ENCODE assay signal across 16 cellular contexts in the genomic region with DNA sequence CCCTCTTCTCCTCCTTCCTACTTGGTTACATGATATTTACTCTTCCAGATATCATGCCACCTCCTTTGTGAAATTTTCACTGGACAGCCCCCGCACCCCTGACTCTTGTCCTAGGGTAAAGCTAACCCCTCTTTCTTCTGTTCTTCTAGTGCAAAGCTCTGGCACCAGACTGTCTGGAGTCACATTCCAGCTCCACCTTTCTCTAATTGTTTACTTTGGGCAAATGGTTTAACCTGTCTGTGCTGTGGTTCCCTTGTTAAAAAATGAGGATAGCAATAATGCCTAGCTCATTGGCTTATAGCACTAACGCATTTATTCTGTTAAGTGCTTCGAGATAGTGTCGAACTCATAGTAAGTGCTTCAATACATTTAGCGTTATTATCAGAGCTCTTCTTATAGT.
DNase-seq lines count a peak whose midpoint lies in the region; ATAC-seq and TF ChIP-seq lines count a peak whose summit lies in the region.
"Had no signal": no experiment of that assay in that cellular context is flagged by ENCODE, and none has a peak within 500 bp of the region (broad histone marks: within the 10 kb centered on the region; RNA-seq: fewer than 3 reads in every experiment).

No MANE protein-coding gene starts in this region.

- H3K4me3 ChIP-seq in LNCaP clone FGC (ENCODE audit: low read depth, low read length), result no peak overlapping the region
- H3K4me3 ChIP-seq in mucosa of descending colon, result no peak overlapping the region
- H3K4me3 ChIP-seq: BLaER1 treated with 17β-estradiol and CSF1 and Interleukin-3, amounts not matched to agents 10 nM and 100 nM had no signal

- peaks cover 58% of the 10 kb centered on the region for H3K4me1 Mint-ChIP-seq in type B pancreatic cell (ENCODE audit: unreplicated experiment)

- no peak overlapping the region for H3K27ac Mint-ChIP-seq in type B pancreatic cell
- H3K27ac Mint-ChIP-seq: CD4-positive, alpha-beta T cell; HFFc6 had no signal

- no peaks in the 10 kb centered on the region for H3K4me1 ChIP-seq in mucosa of descending colon (ENCODE audit: low read depth)
- H3K4me1 ChIP-seq: BLaER1 treated with 17β-estradiol and CSF1 and Interleukin-3, amounts not matched to agents 10 nM and 100 nM had no signal

- peaks cover 20% of the 10 kb centered on the region for H3K9me3 Mint-ChIP-seq in type B pancreatic cell
- H3K9me3 Mint-ChIP-seq: CD4-positive, alpha-beta T cell; HFFc6 had no signal

- no peaks in the 10 kb centered on the region for H3K27me3 Mint-ChIP-seq in type B pancreatic cell

- H3K36me3 ChIP-seq in mucosa of descending colon (ENCODE audit: low read depth), result no peaks in the 10 kb centered on the region
- H3K36me3 ChIP-seq: BLaER1 treated with 17β-estradiol and CSF1 and Interleukin-3, amounts not matched to agents 10 nM and 100 nM had no signal

- no peak for ATAC-seq in HG03196 (IDR thresholded peaks at IDR 0.05; ENCODE audit: unreplicated experiment)
- no peak for ATAC-seq in HG02588 (IDR thresholded peaks at IDR 0.05; ENCODE audit: unreplicated experiment)
- ATAC-seq in mucosa of descending colon, result no peak

- DNase-seq in DMS79 treated with DMSO at 0.1 percent for 48 hours (lab: John Stamatoyannopoulos, UW) (peak; percentile 27), DMS79 (lab: John Stamatoyannopoulos, UW) (no peak), LNCaP clone FGC (ENCODE audit: low read depth) (peak; percentile 11), islet precursor cell (peak; percentile 37), type B pancreatic cell (ENCODE audit: extremely low spot score, unreplicated experiment) (no peak), mucosa of descending colon (no peak)
- DNase-seq: ACHN; Calu3; CD4-positive, alpha-beta T cell; DMS 273 treated with DMSO at 0.1 percent for 48 hours; HCEC 1CT; HFFc6; IMR-90 had no signal

- no peak for TF ChIP-seq CTCF in LNCaP clone FGC (IDR thresholded peaks at IDR 0.05; ENCODE audit: control insufficient read depth, extremely low read depth, insufficient read depth)
- no peak for TF ChIP-seq CTCF in type B pancreatic cell (conservative IDR thresholded peaks at IDR 0.05)
- TF ChIP-seq CTCF in mucosa of descending colon (IDR thresholded peaks at IDR 0.05), result no peak

- no peaks in the 10 kb centered on the region for H3K9me3 ChIP-seq in mucosa of descending colon

- H3K36me3 Mint-ChIP-seq in type B pancreatic cell, result peaks cover 3% of the 10 kb centered on the region

- H3K4me3 Mint-ChIP-seq in type B pancreatic cell, result peak overlapping the region; percentile 16
- H3K4me3 Mint-ChIP-seq: CD4-positive, alpha-beta T cell; HFFc6 had no signal

- intact Hi-C loops in mucosa of descending colon (cut with DNase I, micrococcal nuclease), result no loop called here

Comparison
In these comparisons a context has a peak if more than half of its experiments do, and no peak if none do; other contexts are left out.
1. DNase-seq: peak in DMS79 treated with DMSO at 0.1 percent for 48 hours (single experiment), LNCaP clone FGC (single experiment) and islet precursor cell (single experiment); none in DMS79 (single experiment), type B pancreatic cell (single experiment) and mucosa of descending colon (0 of 3).